15 cellular contexts compared by ENCODE assay signal in genomic region chr4:53307819-53308773, GRCh38. TPM values are rescaled to one million over a fixed set of nuclear protein-coding genes. Genes with fewer than 3 reads are reported as not detected.
DNase-seq lines count a peak whose midpoint lies in the region; ATAC-seq and TF ChIP-seq lines count a peak whose summit lies in the region.
"Had no signal": no experiment of that assay in that cellular context is flagged by ENCODE, and none has a peak within 500 bp of the region (broad histone marks: within the 10 kb centered on the region; RNA-seq: fewer than 3 reads in every experiment).

No MANE protein-coding gene starts in this region.

- H3K4me1 ChIP-seq in mesenchymal stem cell (ENCODE audit: control insufficient read depth, insufficient read depth, low read depth, low read length) (no peaks in the 10 kb centered on the region), psoas muscle (no peaks in the 10 kb centered on the region)
- H3K4me1 ChIP-seq: adrenal gland had no signal

- no peak overlapping the region for H2BK15ac ChIP-seq in mesenchymal stem cell (ENCODE audit: low read depth, poor library complexity, severe bottlenecking)

- H3K4ac ChIP-seq in mesenchymal stem cell (ENCODE audit: low read depth in 1 of 2, low read length in 2 of 2): no peak overlapping the region

- no peak overlapping the region for H3K4me3 Mint-ChIP-seq in T-helper 17 cell
- H3K4me3 Mint-ChIP-seq: CD8-positive, alpha-beta T cell had no signal

- no peak overlapping the region for H2BK12ac ChIP-seq in mesenchymal stem cell (ENCODE audit: low read length in 2 of 2)

- H3K36me3 ChIP-seq in mesenchymal stem cell (ENCODE audit: control insufficient read depth in 1 of 2, insufficient read depth in 2 of 2, low read depth in 1 of 2, low read length in 2 of 2): peaks cover 0 to 7% of the 10 kb centered on the region in 2 experiments
- H3K36me3 ChIP-seq in psoas muscle (ENCODE audit: insufficient read depth in 1 of 2, low read depth in 1 of 2): no peaks in the 10 kb centered on the region
- H3K36me3 ChIP-seq: adrenal gland had no signal

- no peak for DNase-seq in T-helper 17 cell
- no peak for DNase-seq in mesenchymal stem cell
- no peak for DNase-seq in psoas muscle
- no peak for DNase-seq in central memory CD4-positive, alpha-beta T cell
- no peak for DNase-seq in GM13976 (ENCODE audit: low spot score)
- DNase-seq: adrenal gland; CD8-positive, alpha-beta T cell; effector memory CD4-positive, alpha-beta T cell; heart right ventricle; PC-3; stimulated activated CD4-positive, alpha-beta T cell treated with anti-CD3 and anti-CD28 coated beads, Interleukin-2, amount 100 ng/mL, for 24 hours; stimulated activated naive CD4-positive, alpha-beta T cell treated with Interleukin-2 at 50 U/mL for 16 hours had no signal

- no peak overlapping the region for H2AK5ac ChIP-seq in mesenchymal stem cell (ENCODE audit: low read length, severe bottlenecking)

- H4K8ac ChIP-seq in mesenchymal stem cell (ENCODE audit: low read length): no peak overlapping the region

- H3K18ac ChIP-seq in mesenchymal stem cell (ENCODE audit: low read depth in 1 of 2, low read length in 2 of 2): no peak overlapping the region

- H3K4me2 ChIP-seq in mesenchymal stem cell (ENCODE audit: low read length, poor library complexity, severe bottlenecking): no peak overlapping the region

- no peak overlapping the region for H3K14ac ChIP-seq in mesenchymal stem cell (ENCODE audit: low read length in 2 of 2)

- H3K27me3 Mint-ChIP-seq in T-helper 17 cell: no peaks in the 10 kb centered on the region

- peaks cover 15% of the 10 kb centered on the region for H3K36me3 Mint-ChIP-seq in T-helper 17 cell (ENCODE audit: low read depth)

- TF ChIP-seq CTCF in psoas muscle (IDR thresholded peaks at IDR 0.05) (no peak), GM13976 (IDR thresholded peaks at IDR 0.05; ENCODE audit: borderline replicate concordance, control extremely low read depth, extremely low read depth, insufficient read depth, missing control alignments) (no peak)

- H3K27ac Mint-ChIP-seq in T-helper 17 cell: peak overlapping the region; percentile 1

- no peak overlapping the region for H2AFZ ChIP-seq in mesenchymal stem cell (ENCODE audit: low read depth, low read length)

- peaks cover 1% of the 10 kb centered on the region for H3K79me1 ChIP-seq in mesenchymal stem cell (replicated peaks; ENCODE audit: low read length, poor library complexity, severe bottlenecking)

- H3K4me3 ChIP-seq in mesenchymal stem cell (ENCODE audit: insufficient read depth in 1 of 2, low read depth in 1 of 2, low read length in 2 of 2) (peak overlapping the region in 1 of 2 experiments; percentile 35), psoas muscle (no peak overlapping the region)
- H3K4me3 ChIP-seq: adrenal gland, heart right ventricle had no signal

- H2BK120ac ChIP-seq in mesenchymal stem cell (ENCODE audit: low read depth, low read length): no peak overlapping the region

- no peaks in the 10 kb centered on the region for H3K9me3 ChIP-seq in T-helper 17 cell (ENCODE audit: control insufficient read depth, low read length, poor library complexity, severe bottlenecking)
- no peaks in the 10 kb centered on the region for H3K9me3 ChIP-seq in mesenchymal stem cell (ENCODE audit: control insufficient read depth, low read length)
- H3K9me3 ChIP-seq in psoas muscle: no peaks in the 10 kb centered on the region
- H3K9me3 ChIP-seq: adrenal gland had no signal

- H3K27me3 ChIP-seq in mesenchymal stem cell (ENCODE audit: control insufficient read depth in 1 of 2, insufficient read depth in 1 of 2, low read length in 2 of 2) (no peaks in the 10 kb centered on the region), psoas muscle (ENCODE audit: insufficient read depth in 3 of 3, low read length in 2 of 3) (no peaks in the 10 kb centered on the region)
- H3K27me3 ChIP-seq: adrenal gland, heart right ventricle had no signal

- H3K23ac ChIP-seq in mesenchymal stem cell (ENCODE audit: low read length in 2 of 2): no peak overlapping the region

- 77% methylated on average over 3 of the region's 4 CpGs for WGBS in mesenchymal stem cell
- WGBS in psoas muscle, 3 donors: 55 to 69% (median 60%) methylated on average over 4 of the region's 4 CpGs

- H3K27ac ChIP-seq in mesenchymal stem cell (ENCODE audit: low read length, poor library complexity, severe bottlenecking) (no peak overlapping the region), psoas muscle (no peak overlapping the region)
- H3K27ac ChIP-seq: adrenal gland had no signal

- in situ Hi-C loops in GM13976 (cut with MboI; ENCODE audit: low sequenced_read_pairs, unreplicated experiment): no loop called here

- no peak overlapping the region for H2BK5ac ChIP-seq in mesenchymal stem cell (ENCODE audit: low read depth, low read length, poor library complexity, severe bottlenecking)

- ATAC-seq in GM19025 (IDR thresholded peaks at IDR 0.05; ENCODE audit: low read depth, unreplicated experiment): peak; percentile 78
- peak; percentile 81 for ATAC-seq in HG02852 (IDR thresholded peaks at IDR 0.05; ENCODE audit: unreplicated experiment)
- no peak for ATAC-seq in T-helper 17 cell
- no peak for ATAC-seq in psoas muscle
- ATAC-seq in HG03139 (IDR thresholded peaks at IDR 0.05; ENCODE audit: unreplicated experiment): no peak
- ATAC-seq: CD8-positive, alpha-beta T cell; heart right ventricle; PC-3 had no signal

- intact Hi-C loops in psoas muscle (cut with DNase I): no loop called here

- no peak overlapping the region for H4K91ac ChIP-seq in mesenchymal stem cell (ENCODE audit: low read length)

- H3K9ac ChIP-seq in mesenchymal stem cell (ENCODE audit: low read length): peak overlapping the region; percentile 72

- H3K4me1 Mint-ChIP-seq in T-helper 17 cell: peaks cover 9% of the 10 kb centered on the region

RNA-seq across cellular contexts. Expression of gene SCFD2, which starts 57.8 kb away (rescaled TPM):
- total RNA-seq in T-helper 17 cell: 10 to 100 TPM; 19.3 to 26.7 TPM
- 9.8 TPM for polyA plus RNA-seq in mesenchymal stem cell (2013, experiment 1 of 2)
- 10.4 TPM for polyA plus RNA-seq in mesenchymal stem cell (2013, experiment 2 of 2)
- total RNA-seq in psoas muscle: 10 to 100 TPM; 11.2 to 13.3 (median 12.4) TPM
- 1 to 10 TPM; 5.8 to 6.7 (median 6.2) TPM for polyA plus RNA-seq in psoas muscle

Comparison
In these comparisons a context has a peak if more than half of its experiments do, and no peak if none do; other contexts are left out.
1. ATAC-seq: peak in GM19025 (single experiment) and HG02852 (single experiment); none in T-helper 17 cell (single experiment), psoas muscle (0 of 4) and HG03139 (single experiment).